1 cellular context compared by ENCODE assay signal in the genomic region with DNA sequence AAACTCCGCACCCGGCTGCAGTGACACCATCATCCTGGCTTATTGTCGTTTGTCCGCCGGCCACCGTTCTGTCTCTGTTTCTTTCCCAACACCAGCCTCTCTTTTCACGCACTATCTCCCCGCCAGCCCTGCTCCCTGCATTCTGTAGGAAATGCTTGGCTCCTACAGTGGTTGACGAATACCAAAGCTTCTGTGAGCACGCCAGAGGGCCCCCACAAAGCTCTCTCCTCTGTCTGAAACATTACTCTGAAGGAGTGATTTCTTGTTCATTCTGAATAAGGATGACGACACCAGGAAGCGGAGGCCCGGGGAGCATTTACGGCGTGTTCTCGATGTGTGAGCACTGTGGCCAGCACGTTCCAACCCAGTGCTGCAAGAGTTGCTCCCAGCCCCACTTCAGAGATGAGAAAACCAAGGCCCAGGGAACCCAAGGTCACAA.
TF ChIP-seq lines count a peak whose summit lies in the region.

No MANE protein-coding gene starts in this region.

TF ChIP-seq in IMR-90, 13 proteins besides CTCF, POLR2A, EP300 and RAD21 (continued from another document):
- TF ChIP-seq, protein P1, sequence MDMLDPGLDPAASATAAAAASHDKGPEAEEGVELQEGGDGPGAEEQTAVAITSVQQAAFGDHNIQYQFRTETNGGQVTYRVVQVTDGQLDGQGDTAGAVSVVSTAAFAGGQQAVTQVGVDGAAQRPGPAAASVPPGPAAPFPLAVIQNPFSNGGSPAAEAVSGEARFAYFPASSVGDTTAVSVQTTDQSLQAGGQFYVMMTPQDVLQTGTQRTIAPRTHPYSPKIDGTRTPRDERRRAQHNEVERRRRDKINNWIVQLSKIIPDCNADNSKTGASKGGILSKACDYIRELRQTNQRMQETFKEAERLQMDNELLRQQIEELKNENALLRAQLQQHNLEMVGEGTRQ (IDR thresholded peaks at IDR 0.05; ENCODE audit: low read depth, low read length) = no peak
- TF ChIP-seq NFE2L2 (IDR thresholded peaks at IDR 0.05; ENCODE audit: low read depth, low read length) = no peak
